Comparison of ENCODE assay signal across 1 cellular context in genomic region chr17:13596241-13596941, GRCh38.
TF ChIP-seq lines count a peak whose summit lies in the region.

No MANE protein-coding gene starts in this region.

TF ChIP-seq in IMR-90, 13 proteins besides CTCF, POLR2A, EP300 and RAD21 (continued from another document):
- no peak for TF ChIP-seq MAZ (IDR thresholded peaks at IDR 0.05; ENCODE audit: borderline replicate concordance, low read depth, low read length)
TF ChIP-seq in IMR-90: peak in this region for 0.
